ENCODE assay signal across 10 cellular contexts in the genomic region with DNA sequence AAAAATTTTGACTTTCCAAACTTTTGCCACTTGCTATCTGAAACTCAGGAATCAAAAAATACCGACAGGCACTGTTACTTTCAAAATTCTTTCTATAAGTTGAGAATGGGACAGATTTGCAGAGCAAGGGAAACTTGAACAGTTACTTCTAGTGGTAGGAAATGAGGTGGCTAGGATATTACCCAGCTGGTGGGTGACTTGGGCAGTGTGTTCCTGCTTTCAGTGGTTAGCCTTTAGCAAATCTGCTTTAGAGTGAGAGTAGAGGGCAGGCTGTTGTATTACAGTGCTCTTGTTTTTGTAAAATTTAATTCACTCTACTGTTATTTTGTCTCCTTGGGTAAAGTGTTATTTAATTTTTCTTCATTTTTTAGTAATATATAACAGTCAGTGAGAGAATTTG. TPM values are rescaled to one million over a fixed set of nuclear protein-coding genes. Genes with fewer than 3 reads are reported as not detected.
DNase-seq lines count a peak whose midpoint lies in the region; ATAC-seq and TF ChIP-seq lines count a peak whose summit lies in the region.
"Had no signal": no experiment of that assay in that cellular context is flagged by ENCODE, and none has a peak within 500 bp of the region (broad histone marks: within the 10 kb centered on the region; RNA-seq: fewer than 3 reads in every experiment).

No MANE protein-coding gene starts in this region.

- H3K27ac Mint-ChIP-seq in CD14-positive monocyte (peak overlapping the region in 3 of 7 donors; percentile 11 to 70 (median 36)), Calu3 (ENCODE audit: unreplicated experiment) (no peak overlapping the region)

- no peak overlapping the region for H3K4me3 Mint-ChIP-seq in CD14-positive monocyte
- no peak overlapping the region for H3K4me3 Mint-ChIP-seq in Calu3 (ENCODE audit: low read depth, unreplicated experiment)
- H3K4me3 Mint-ChIP-seq: CD4-positive, alpha-beta memory T cell had no signal

- no TSS peak for BruUV-seq in Calu3 (replicated peaks; lab: Mats Ljungman, UMichigan)

- peaks cover 15% of the 10 kb centered on the region for H3K4me1 Mint-ChIP-seq in CD14-positive monocyte
- H3K4me1 Mint-ChIP-seq in Calu3 (ENCODE audit: low read depth, unreplicated experiment): no peaks in the 10 kb centered on the region

- H3K9me3 Mint-ChIP-seq in CD14-positive monocyte: no peaks in the 10 kb centered on the region
- no peaks in the 10 kb centered on the region for H3K9me3 Mint-ChIP-seq in Calu3 (ENCODE audit: low read depth, unreplicated experiment)
- H3K9me3 Mint-ChIP-seq: CD4-positive, alpha-beta memory T cell had no signal

- peaks cover 0 to 2% (median 0%) of the 10 kb centered on the region in 3 donors for H3K27me3 Mint-ChIP-seq in CD14-positive monocyte (ENCODE audit: low read depth in 3 of 3)
- H3K27me3 Mint-ChIP-seq in Calu3 (ENCODE audit: unreplicated experiment): no peaks in the 10 kb centered on the region
- H3K27me3 Mint-ChIP-seq: CD4-positive, alpha-beta memory T cell had no signal

- H3K36me3 Mint-ChIP-seq in CD14-positive monocyte (peaks cover 61 to 82% of the 10 kb centered on the region in 2 donors), Calu3 (ENCODE audit: insufficient read depth, unreplicated experiment) (peaks cover 26% of the 10 kb centered on the region)

- peak; percentile 49 for ATAC-seq in GM18519 (IDR thresholded peaks at IDR 0.05; ENCODE audit: low FRiP score, unreplicated experiment)
- peak; percentile 84 for ATAC-seq in GM21529 (IDR thresholded peaks at IDR 0.05; ENCODE audit: unreplicated experiment)
- peak; percentile 77 for ATAC-seq in HG03175 (IDR thresholded peaks at IDR 0.05; ENCODE audit: unreplicated experiment)
- ATAC-seq: SK-N-SH treated with all-trans-retinoic acid at 6 μM for 48 hours had no signal

- H3K27ac ChIP-seq in dorsolateral prefrontal cortex: peak overlapping the region; percentile 5 to 95 (median 84)

- H3K27me3 ChIP-seq in dorsolateral prefrontal cortex: no peaks in the 10 kb centered on the region

- intact Hi-C loops in dorsolateral prefrontal cortex (cut with DNase I): no loop called here
- intact Hi-C loops in CD14-positive monocyte (cut with micrococcal nuclease): no loop called here
- intact Hi-C loops in Calu3 (cut with micrococcal nuclease; ENCODE audit: unreplicated experiment): no loop called here

- TF ChIP-seq CTCF in dorsolateral prefrontal cortex (IDR thresholded peaks at IDR 0.05 in 54 of 56, conservative IDR thresholded peaks at IDR 0.05 in 2 of 56; ENCODE audit: low read depth in 1 of 56, partially characterized antibody in 56 of 56): no peak
- TF ChIP-seq CTCF in CD14-positive monocyte (IDR thresholded peaks at IDR 0.05): no peak
- no peak for TF ChIP-seq CTCF in Calu3 (IDR thresholded peaks at IDR 0.05; ENCODE audit: unreplicated experiment)

- DNase-seq in dorsolateral prefrontal cortex: no peak
- DNase-seq in CD14-positive monocyte (ENCODE audit: low spot score): no peak
- no peak for DNase-seq in Calu3
- no peak for DNase-seq in stimulated activated CD4-positive, alpha-beta T cell treated with anti-CD3 and anti-CD28 coated beads, Interleukin-4, amount 100 ng/mL, for 24 hours
- no peak for DNase-seq in NCI-H2227 treated with DMSO at 0.1 percent for 48 hours (lab: John Stamatoyannopoulos, UW)
- DNase-seq: CD4-positive, alpha-beta memory T cell had no signal

- H3K4me3 ChIP-seq in dorsolateral prefrontal cortex: peak overlapping the region in 1 of 59 donors; percentile 21

- CTCF ChIA-PET in Calu3 (lab: Charles Lee): no interaction called here

RNA-seq across cellular contexts. Expression of a gene that starts 40.2 kb away (rescaled TPM):
- total RNA-seq in dorsolateral prefrontal cortex: 1 to 10 TPM; 1.1 to 8.3 (median 3.9) TPM
- polyA plus RNA-seq in CD14-positive monocyte: 1 to 10 TPM; 1.9 to 2.1 TPM
- total RNA-seq in Calu3 (2022): 0.40 TPM in 1 of 2 replicates, not detected in the other

RNA-seq across cellular contexts. Expression of a gene that starts 48.0 kb away (rescaled TPM):
- 100 to 1,000 TPM; 195 to 408 (median 303) TPM for total RNA-seq in dorsolateral prefrontal cortex
- polyA plus RNA-seq in CD14-positive monocyte: 10 to 100 TPM; 24.0 to 31.0 TPM
- 155 and 160 TPM in 2 replicates for total RNA-seq in Calu3 (2022)
